ENCODE assay signal across 1 cellular context in genomic region chr17:44941712-44942331, GRCh38.
TF ChIP-seq lines count a peak whose summit lies in the region.

No MANE protein-coding gene starts in this region.

TF ChIP-seq in GM12878, 131 proteins besides CTCF, POLR2A, EP300 and RAD21:
- TF ChIP-seq CEBPZ (IDR thresholded peaks at IDR 0.05; ENCODE audit: low read depth, low read length) (no peak), MLLT1 (IDR thresholded peaks at IDR 0.05) (peak; percentile 90)
